In the genomic region with DNA sequence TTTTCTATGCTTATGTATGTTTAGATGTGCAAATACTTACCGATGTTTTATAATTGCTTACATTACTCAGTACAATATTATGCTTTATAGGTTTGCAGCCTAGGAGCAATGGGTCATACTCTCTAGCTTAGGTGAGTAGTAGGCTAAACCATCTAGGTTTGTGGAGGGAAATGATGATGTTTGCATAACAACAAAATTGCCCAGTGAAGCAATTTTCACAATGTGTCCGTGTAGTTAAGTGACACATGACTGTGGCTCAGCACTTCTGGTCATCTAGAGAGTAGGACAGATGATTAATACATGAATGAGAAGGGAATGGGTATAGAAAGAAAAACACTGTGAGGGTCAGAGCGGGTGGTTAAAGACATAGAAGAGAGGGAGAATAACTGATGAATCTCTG, we compare ENCODE assay signal across 16 cellular contexts.
DNase-seq lines count a peak whose midpoint lies in the region; ATAC-seq, FAIRE-seq and TF ChIP-seq lines count a peak whose summit lies in the region.
"Had no signal": no experiment of that assay in that cellular context is flagged by ENCODE, and none has a peak within 500 bp of the region (broad histone marks: within the 10 kb centered on the region; RNA-seq: fewer than 3 reads in every experiment).

No MANE protein-coding gene starts in this region.

- H3K9me3 ChIP-seq in HepG2 (ENCODE audit: low read length) (no peaks in the 10 kb centered on the region), right lobe of liver (no peaks in the 10 kb centered on the region)
- H3K9me3 ChIP-seq: BLaER1 had no signal

- in situ Hi-C loops in HepG2 (cut with HindIII; ENCODE audit: extremely low pct_ligation_motif_present, low pct_unique_long_range_greater_than_20kb): no loop called here

- TF ChIP-seq POLR2A in HepG2 (IDR thresholded peaks at IDR 0.05; ENCODE audit: insufficient read depth in 1 of 2, low read depth in 2 of 2, low read length in 2 of 2) (no peak), right lobe of liver (IDR thresholded peaks at IDR 0.05) (no peak)

- H3K36me3 Mint-ChIP-seq in neural crest cell (ENCODE audit: low read depth): no peaks in the 10 kb centered on the region
- H3K36me3 Mint-ChIP-seq in activated CD8-positive, alpha-beta memory T cell treated with anti-CD3 and anti-CD28 coated beads, Interleukin-2, amount 10 ng/mL, durations not matched to agents 7 days and 5 days: no peaks in the 10 kb centered on the region
- H3K36me3 Mint-ChIP-seq: CD8-positive, alpha-beta memory T cell had no signal

- peaks cover 2 to 15% of the 10 kb centered on the region in 2 experiments; a peak in 3 of 5 replicates for H3K27me3 ChIP-seq in HepG2 (ENCODE audit: control insufficient read depth in 1 of 2, insufficient read depth in 2 of 2, low read length in 2 of 2)
- H3K27me3 ChIP-seq in right lobe of liver: no peaks in the 10 kb centered on the region
- H3K27me3 ChIP-seq: BLaER1 had no signal

- H3K4me3 ChIP-seq in HepG2 (replicated peaks in 1 of 3; ENCODE audit: insufficient read depth in 1 of 3, low read depth in 2 of 3, low read length in 3 of 3): no peak overlapping the region
- no peak overlapping the region for H3K4me3 ChIP-seq in right lobe of liver
- no peak overlapping the region for H3K4me3 ChIP-seq in fibroblast of mammary gland (ENCODE audit: control insufficient read depth, low read depth, low read length)
- H3K4me3 ChIP-seq: BLaER1, GM12878 had no signal

- no peak for TF ChIP-seq EP300 in HepG2 (IDR thresholded peaks at IDR 0.05; ENCODE audit: low read depth in 2 of 2, low read length in 2 of 2)
- no peak for TF ChIP-seq EP300 in HepG2 (CRISPR knock-in tag; IDR thresholded peaks at IDR 0.05; ENCODE audit: borderline replicate concordance)

- no peak overlapping the region for H3K9ac ChIP-seq in HepG2 (ENCODE audit: insufficient read depth, low read depth, low read length)
- H3K9ac ChIP-seq: BLaER1 had no signal

- WGBS in HepG2 (ENCODE audit: low lambda C conversion rate): 5% methylated on average over 3 of the region's 3 CpGs
- WGBS in right lobe of liver (ENCODE audit: insufficient coverage, low coverage, low lambda C conversion rate, missing lambda C conversion rate): 64% methylated on average over 3 of the region's 3 CpGs

- FAIRE-seq in HepG2 (lab: Jason Lieb, UNC): no peak
- FAIRE-seq: GM12878 had no signal

- no peak for TF ChIP-seq RAD21 in HepG2 (CRISPR knock-in tag; IDR thresholded peaks at IDR 0.05)

- intact Hi-C loops in HepG2 (cut with micrococcal nuclease; ENCODE audit: unreplicated experiment) (no loop called here), right lobe of liver (cut with DNase I) (no loop called here)

- CTCF ChIA-PET in HepG2 (lab: Yijun Ruan, JAX; ENCODE audit: low intra/inter-chr PET ratio, low total read pairs): no interaction called here
- CTCF ChIA-PET in activated CD8-positive, alpha-beta memory T cell treated with anti-CD3 and anti-CD28 coated beads, Interleukin-2, amount 10 ng/mL, durations not matched to agents 7 days and 5 days (lab: Charles Lee): no interaction called here

- POLR2A ChIA-PET in HepG2 (lab: Yijun Ruan, JAX): no interaction called here

- H3K27ac ChIP-seq in HepG2 (ENCODE audit: extremely low read length, insufficient read depth, low read length): no peak overlapping the region
- H3K27ac ChIP-seq in right lobe of liver: no peak overlapping the region
- H3K27ac ChIP-seq: 22Rv1, BLaER1 had no signal

- H4K20me1 ChIP-seq in HepG2 (ENCODE audit: insufficient read depth, low read length): no peaks in the 10 kb centered on the region
- H4K20me1 ChIP-seq: BLaER1 had no signal

- no peaks in the 10 kb centered on the region for H3K9me3 Mint-ChIP-seq in neural crest cell
- peaks cover 10% of the 10 kb centered on the region for H3K9me3 Mint-ChIP-seq in activated CD8-positive, alpha-beta memory T cell treated with anti-CD3 and anti-CD28 coated beads, Interleukin-2, amount 10 ng/mL, durations not matched to agents 7 days and 5 days (ENCODE audit: low read depth)
- H3K9me3 Mint-ChIP-seq: H9 had no signal

- no TSS peak for BruUV-seq in HepG2 (replicated peaks; lab: Mats Ljungman, UMichigan)

- H3K36me3 ChIP-seq in HepG2 (replicated peaks in 1 of 2; ENCODE audit: control insufficient read depth in 1 of 2, insufficient read depth in 2 of 2, low read length in 2 of 2) (no peaks in the 10 kb centered on the region), right lobe of liver (no peaks in the 10 kb centered on the region)
- H3K36me3 ChIP-seq: BLaER1 had no signal

- peak overlapping the region; percentile 29 for H3K4me3 Mint-ChIP-seq in neural crest cell
- no peak overlapping the region for H3K4me3 Mint-ChIP-seq in activated CD8-positive, alpha-beta memory T cell treated with anti-CD3 and anti-CD28 coated beads, Interleukin-2, amount 10 ng/mL, durations not matched to agents 7 days and 5 days
- H3K4me3 Mint-ChIP-seq: CD8-positive, alpha-beta memory T cell; H9 had no signal

- H3K4me2 ChIP-seq in HepG2 (ENCODE audit: low read depth, low read length): no peak overlapping the region
- H3K4me2 ChIP-seq: BLaER1 had no signal

- TF ChIP-seq CTCF in HepG2 (CRISPR knock-in tag; IDR thresholded peaks at IDR 0.05) (no peak), right lobe of liver (IDR thresholded peaks at IDR 0.05) (no peak), fibroblast of mammary gland (conservative IDR thresholded peaks at IDR 0.05; ENCODE audit: control insufficient read depth, insufficient read depth, low read depth, low read length) (no peak), neural crest cell (conservative IDR thresholded peaks at IDR 0.05) (no peak)

- no peak overlapping the region for H2AFZ ChIP-seq in HepG2 (ENCODE audit: low read length)

- no peak for ATAC-seq in HepG2
- ATAC-seq in right lobe of liver: no peak
- no peak for ATAC-seq in HG02840 (IDR thresholded peaks at IDR 0.05; ENCODE audit: low FRiP score, unreplicated experiment)
- ATAC-seq in GM21619 (IDR thresholded peaks at IDR 0.05; ENCODE audit: unreplicated experiment): no peak
- no peak for ATAC-seq in activated CD8-positive, alpha-beta memory T cell treated with anti-CD3 and anti-CD28 coated beads, Interleukin-2, amount 10 ng/mL, durations not matched to agents 7 days and 5 days
- ATAC-seq in GM21381 (IDR thresholded peaks at IDR 0.05; ENCODE audit: unreplicated experiment): no peak
- ATAC-seq: GM12878 had no signal

- H3K4me1 ChIP-seq in HepG2 (ENCODE audit: insufficient read depth, low read length) (peaks cover 15% of the 10 kb centered on the region), right lobe of liver (no peaks in the 10 kb centered on the region)
- H3K4me1 ChIP-seq: BLaER1 had no signal

- no peak overlapping the region for H3K27ac Mint-ChIP-seq in neural crest cell (ENCODE audit: unreplicated experiment)
- no peak overlapping the region for H3K27ac Mint-ChIP-seq in activated CD8-positive, alpha-beta memory T cell treated with anti-CD3 and anti-CD28 coated beads, Interleukin-2, amount 10 ng/mL, durations not matched to agents 7 days and 5 days
- H3K27ac Mint-ChIP-seq: CD8-positive, alpha-beta memory T cell; H9 had no signal

- H3K27me3 Mint-ChIP-seq in neural crest cell (ENCODE audit: low read depth): peaks cover 8% of the 10 kb centered on the region
- no peaks in the 10 kb centered on the region for H3K27me3 Mint-ChIP-seq in activated CD8-positive, alpha-beta memory T cell treated with anti-CD3 and anti-CD28 coated beads, Interleukin-2, amount 10 ng/mL, durations not matched to agents 7 days and 5 days
- H3K27me3 Mint-ChIP-seq: CD8-positive, alpha-beta memory T cell had no signal

- DNase-seq in HepG2 (ENCODE audit: low spot score) (no peak), right lobe of liver (no peak), fibroblast of mammary gland (ENCODE audit: low read depth) (peak; percentile 4), neural crest cell (ENCODE audit: low read depth, low spot score) (no peak)
- DNase-seq in activated CD8-positive, alpha-beta memory T cell treated with anti-CD3 and anti-CD28 coated beads, Interleukin-2, amount 10 ng/mL, durations not matched to agents 7 days and 5 days: no peak
- DNase-seq: AML-193; CD8-positive, alpha-beta memory T cell; DMS79; GOT3; H9 had no signal

- H3K79me2 ChIP-seq in HepG2 (ENCODE audit: insufficient read depth, low read length): no peaks in the 10 kb centered on the region

- H3K4me1 Mint-ChIP-seq in neural crest cell: peaks cover 53% of the 10 kb centered on the region
- no peaks in the 10 kb centered on the region for H3K4me1 Mint-ChIP-seq in activated CD8-positive, alpha-beta memory T cell treated with anti-CD3 and anti-CD28 coated beads, Interleukin-2, amount 10 ng/mL, durations not matched to agents 7 days and 5 days
- H3K4me1 Mint-ChIP-seq: CD8-positive, alpha-beta memory T cell had no signal

TF ChIP-seq in HepG2, 621 proteins besides CTCF, POLR2A, EP300 and RAD21:
- TF ChIP-seq MAFK (conservative IDR thresholded peaks at IDR 0.05 in 1 of 2, IDR thresholded peaks at IDR 0.05 in 1 of 2; ENCODE audit: low read length in 2 of 2) (peak; percentile 36 to 62; a peak in 3 of 4 replicates), MAFF (IDR thresholded peaks at IDR 0.05; ENCODE audit: low read depth, low read length) (peak; percentile 69), SALL2 (CRISPR knock-in tag; IDR thresholded peaks at IDR 0.05) (no peak)
